Comparison of ENCODE assay signal across 1 cellular context in the genomic region with DNA sequence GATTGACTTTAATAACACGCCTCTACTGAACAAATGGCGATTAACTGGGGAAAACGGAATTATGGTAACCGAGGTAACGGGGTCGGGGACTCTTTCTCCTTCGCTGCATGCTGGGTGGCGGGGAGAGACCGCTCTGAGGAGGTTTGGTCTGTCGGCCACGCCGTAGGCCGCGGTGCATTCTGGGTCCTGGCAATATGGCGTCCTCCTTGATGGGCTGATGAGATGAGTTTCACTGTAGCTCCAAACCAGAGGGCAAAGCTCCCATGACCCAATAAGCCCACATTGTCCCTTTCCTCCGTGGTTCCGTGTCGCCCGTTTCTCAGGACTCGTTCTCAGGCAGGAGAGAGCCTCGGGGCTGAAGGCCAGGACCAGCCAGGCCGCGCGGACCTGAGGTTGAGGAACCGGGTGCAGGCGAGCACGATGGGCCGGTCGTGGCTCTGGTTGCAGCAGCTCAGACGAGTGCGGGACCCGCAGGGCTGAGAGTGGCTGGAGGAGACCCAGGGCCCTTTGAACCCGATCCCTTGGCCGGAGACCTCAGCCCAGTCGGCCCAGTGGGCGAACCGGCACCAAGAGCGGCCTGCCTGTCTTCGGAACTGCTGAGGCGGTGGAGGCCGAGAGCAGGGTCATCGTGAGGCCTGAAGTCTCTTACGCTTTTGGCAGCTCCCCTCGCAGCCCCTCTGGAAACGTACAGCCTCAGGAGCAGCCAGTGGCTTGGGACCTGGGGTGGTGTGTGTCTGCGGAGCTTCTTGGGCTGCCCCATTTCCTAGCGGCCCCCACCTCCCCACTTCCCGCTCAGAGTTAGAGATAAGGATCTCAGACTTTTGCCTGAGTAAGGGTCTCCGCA.
TF ChIP-seq lines count a peak whose summit lies in the region.

A gene with protein sequence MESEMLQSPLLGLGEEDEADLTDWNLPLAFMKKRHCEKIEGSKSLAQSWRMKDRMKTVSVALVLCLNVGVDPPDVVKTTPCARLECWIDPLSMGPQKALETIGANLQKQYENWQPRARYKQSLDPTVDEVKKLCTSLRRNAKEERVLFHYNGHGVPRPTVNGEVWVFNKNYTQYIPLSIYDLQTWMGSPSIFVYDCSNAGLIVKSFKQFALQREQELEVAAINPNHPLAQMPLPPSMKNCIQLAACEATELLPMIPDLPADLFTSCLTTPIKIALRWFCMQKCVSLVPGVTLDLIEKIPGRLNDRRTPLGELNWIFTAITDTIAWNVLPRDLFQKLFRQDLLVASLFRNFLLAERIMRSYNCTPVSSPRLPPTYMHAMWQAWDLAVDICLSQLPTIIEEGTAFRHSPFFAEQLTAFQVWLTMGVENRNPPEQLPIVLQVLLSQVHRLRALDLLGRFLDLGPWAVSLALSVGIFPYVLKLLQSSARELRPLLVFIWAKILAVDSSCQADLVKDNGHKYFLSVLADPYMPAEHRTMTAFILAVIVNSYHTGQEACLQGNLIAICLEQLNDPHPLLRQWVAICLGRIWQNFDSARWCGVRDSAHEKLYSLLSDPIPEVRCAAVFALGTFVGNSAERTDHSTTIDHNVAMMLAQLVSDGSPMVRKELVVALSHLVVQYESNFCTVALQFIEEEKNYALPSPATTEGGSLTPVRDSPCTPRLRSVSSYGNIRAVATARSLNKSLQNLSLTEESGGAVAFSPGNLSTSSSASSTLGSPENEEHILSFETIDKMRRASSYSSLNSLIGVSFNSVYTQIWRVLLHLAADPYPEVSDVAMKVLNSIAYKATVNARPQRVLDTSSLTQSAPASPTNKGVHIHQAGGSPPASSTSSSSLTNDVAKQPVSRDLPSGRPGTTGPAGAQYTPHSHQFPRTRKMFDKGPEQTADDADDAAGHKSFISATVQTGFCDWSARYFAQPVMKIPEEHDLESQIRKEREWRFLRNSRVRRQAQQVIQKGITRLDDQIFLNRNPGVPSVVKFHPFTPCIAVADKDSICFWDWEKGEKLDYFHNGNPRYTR (N-terminal part only) (plus strand): TSS at position 184 of the 844 bp plus-strand sequence. CDS start 792 bp downstream, outside the sequence.

TF ChIP-seq in HepG2, 621 proteins besides CTCF, POLR2A, EP300 and RAD21 (continued from another document and continues in another):
- TF ChIP-seq, protein P1, sequence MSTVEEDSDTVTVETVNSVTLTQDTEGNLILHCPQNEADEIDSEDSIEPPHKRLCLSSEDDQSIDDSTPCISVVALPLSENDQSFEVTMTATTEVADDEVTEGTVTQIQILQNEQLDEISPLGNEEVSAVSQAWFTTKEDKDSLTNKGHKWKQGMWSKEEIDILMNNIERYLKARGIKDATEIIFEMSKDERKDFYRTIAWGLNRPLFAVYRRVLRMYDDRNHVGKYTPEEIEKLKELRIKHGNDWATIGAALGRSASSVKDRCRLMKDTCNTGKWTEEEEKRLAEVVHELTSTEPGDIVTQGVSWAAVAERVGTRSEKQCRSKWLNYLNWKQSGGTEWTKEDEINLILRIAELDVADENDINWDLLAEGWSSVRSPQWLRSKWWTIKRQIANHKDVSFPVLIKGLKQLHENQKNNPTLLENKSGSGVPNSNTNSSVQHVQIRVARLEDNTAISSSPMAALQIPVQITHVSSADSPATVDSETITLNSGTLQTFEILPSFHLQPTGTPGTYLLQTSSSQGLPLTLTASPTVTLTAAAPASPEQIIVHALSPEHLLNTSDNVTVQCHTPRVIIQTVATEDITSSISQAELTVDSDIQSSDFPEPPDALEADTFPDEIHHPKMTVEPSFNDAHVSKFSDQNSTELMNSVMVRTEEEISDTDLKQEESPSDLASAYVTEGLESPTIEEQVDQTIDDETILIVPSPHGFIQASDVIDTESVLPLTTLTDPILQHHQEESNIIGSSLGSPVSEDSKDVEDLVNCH (CRISPR knock-in tag; IDR thresholded peaks at IDR 0.05) = 0 out of 2 replicates have a peak, but pooled peaks have one; percentile 41
- TF ChIP-seq ZSCAN22 (CRISPR knock-in tag; IDR thresholded peaks at IDR 0.05) (no peak), ZBTB8A (CRISPR knock-in tag; IDR thresholded peaks at IDR 0.05; ENCODE audit: borderline replicate concordance, low read depth) (no peak; the same call in 1 of the 2 replicates), RNF2 (conservative IDR thresholded peaks at IDR 0.05; ENCODE audit: low read depth) (peak; percentile 96), U2AF1 (optimal IDR thresholded peaks at IDR 0.05; ENCODE audit: low read depth, low read length) (no peak), ZNF563 (CRISPR knock-in tag; IDR thresholded peaks at IDR 0.05) (peak; percentile 88), ZNF557 (CRISPR knock-in tag; IDR thresholded peaks at IDR 0.05) (peak; percentile 90; the same call in 1 of the 2 replicates), ZNF207 (IDR thresholded peaks at IDR 0.05; ENCODE audit: borderline replicate concordance) (no peak), CCDC6 (CRISPR knock-in tag; IDR thresholded peaks at IDR 0.05) (peak; percentile 24; the same call in 1 of the 2 replicates), SIX4 (CRISPR knock-in tag; IDR thresholded peaks at IDR 0.05) (peak; percentile 61; the same call in 1 of the 2 replicates), ZNF432 (CRISPR knock-in tag; IDR thresholded peaks at IDR 0.05; ENCODE audit: borderline replicate concordance) (peak; percentile 81; the same call in 1 of the 2 replicates), REPIN1 (CRISPR knock-in tag; IDR thresholded peaks at IDR 0.05; ENCODE audit: borderline replicate concordance, low read depth) (peak; percentile 81; the same call in 1 of the 2 replicates), ZNF550 (CRISPR knock-in tag; IDR thresholded peaks at IDR 0.05; ENCODE audit: borderline replicate concordance) (peak; percentile 90), ATM (IDR thresholded peaks at IDR 0.05; ENCODE audit: borderline replicate concordance) (no peak), HOXA9 (CRISPR knock-in tag; IDR thresholded peaks at IDR 0.05; ENCODE audit: borderline replicate concordance) (0 out of 2 replicates have a peak, but pooled peaks have one; percentile 51), TEAD3 (CRISPR knock-in tag; optimal IDR thresholded peaks at IDR 0.05; ENCODE audit: borderline replicate concordance) (peak; percentile 89), HDAC1 (CRISPR knock-in tag; IDR thresholded peaks at IDR 0.05) (peak; percentile 98), SNRNP70 (IDR thresholded peaks at IDR 0.05; ENCODE audit: low read depth, low read length) (no peak), RFXANK (CRISPR knock-in tag; IDR thresholded peaks at IDR 0.05) (no peak), STAG1 (CRISPR knock-in tag; IDR thresholded peaks at IDR 0.05) (0 out of 2 replicates have a peak, but pooled peaks have one; percentile 11), ZNF780A (CRISPR knock-in tag; IDR thresholded peaks at IDR 0.05) (no peak; the same call in 1 of the 2 replicates), PAWR (CRISPR knock-in tag; IDR thresholded peaks at IDR 0.05; ENCODE audit: borderline replicate concordance) (no peak)
- TF ChIP-seq, protein P2, sequence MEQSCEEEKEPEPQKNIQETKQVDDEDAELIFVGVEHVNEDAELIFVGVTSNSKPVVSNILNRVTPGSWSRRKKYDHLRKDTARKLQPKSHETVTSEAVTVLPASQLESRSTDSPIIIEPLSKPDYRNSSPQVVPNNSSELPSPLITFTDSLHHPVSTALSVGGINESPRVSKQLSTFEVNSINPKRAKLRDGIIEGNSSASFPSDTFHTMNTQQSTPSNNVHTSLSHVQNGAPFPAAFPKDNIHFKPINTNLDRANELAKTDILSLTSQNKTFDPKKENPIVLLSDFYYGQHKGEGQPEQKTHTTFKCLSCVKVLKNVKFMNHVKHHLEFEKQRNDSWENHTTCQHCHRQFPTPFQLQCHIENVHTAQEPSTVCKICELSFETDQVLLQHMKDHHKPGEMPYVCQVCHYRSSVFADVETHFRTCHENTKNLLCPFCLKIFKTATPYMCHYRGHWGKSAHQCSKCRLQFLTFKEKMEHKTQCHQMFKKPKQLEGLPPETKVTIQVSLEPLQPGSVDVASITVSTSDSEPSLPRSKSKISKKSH (CRISPR knock-in tag; IDR thresholded peaks at IDR 0.05; ENCODE audit: borderline replicate concordance) = peak; percentile 92
- TF ChIP-seq, protein P3, sequence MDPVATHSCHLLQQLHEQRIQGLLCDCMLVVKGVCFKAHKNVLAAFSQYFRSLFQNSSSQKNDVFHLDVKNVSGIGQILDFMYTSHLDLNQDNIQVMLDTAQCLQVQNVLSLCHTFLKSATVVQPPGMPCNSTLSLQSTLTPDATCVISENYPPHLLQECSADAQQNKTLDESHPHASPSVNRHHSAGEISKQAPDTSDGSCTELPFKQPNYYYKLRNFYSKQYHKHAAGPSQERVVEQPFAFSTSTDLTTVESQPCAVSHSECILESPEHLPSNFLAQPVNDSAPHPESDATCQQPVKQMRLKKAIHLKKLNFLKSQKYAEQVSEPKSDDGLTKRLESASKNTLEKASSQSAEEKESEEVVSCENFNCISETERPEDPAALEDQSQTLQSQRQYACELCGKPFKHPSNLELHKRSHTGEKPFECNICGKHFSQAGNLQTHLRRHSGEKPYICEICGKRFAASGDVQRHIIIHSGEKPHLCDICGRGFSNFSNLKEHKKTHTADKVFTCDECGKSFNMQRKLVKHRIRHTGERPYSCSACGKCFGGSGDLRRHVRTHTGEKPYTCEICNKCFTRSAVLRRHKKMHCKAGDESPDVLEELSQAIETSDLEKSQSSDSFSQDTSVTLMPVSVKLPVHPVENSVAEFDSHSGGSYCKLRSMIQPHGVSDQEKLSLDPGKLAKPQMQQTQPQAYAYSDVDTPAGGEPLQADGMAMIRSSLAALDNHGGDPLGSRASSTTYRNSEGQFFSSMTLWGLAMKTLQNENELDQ (CRISPR knock-in tag; IDR thresholded peaks at IDR 0.05; ENCODE audit: borderline replicate concordance) = peak; percentile 96; the same call in 1 of the 2 replicates
- TF ChIP-seq, protein P4, sequence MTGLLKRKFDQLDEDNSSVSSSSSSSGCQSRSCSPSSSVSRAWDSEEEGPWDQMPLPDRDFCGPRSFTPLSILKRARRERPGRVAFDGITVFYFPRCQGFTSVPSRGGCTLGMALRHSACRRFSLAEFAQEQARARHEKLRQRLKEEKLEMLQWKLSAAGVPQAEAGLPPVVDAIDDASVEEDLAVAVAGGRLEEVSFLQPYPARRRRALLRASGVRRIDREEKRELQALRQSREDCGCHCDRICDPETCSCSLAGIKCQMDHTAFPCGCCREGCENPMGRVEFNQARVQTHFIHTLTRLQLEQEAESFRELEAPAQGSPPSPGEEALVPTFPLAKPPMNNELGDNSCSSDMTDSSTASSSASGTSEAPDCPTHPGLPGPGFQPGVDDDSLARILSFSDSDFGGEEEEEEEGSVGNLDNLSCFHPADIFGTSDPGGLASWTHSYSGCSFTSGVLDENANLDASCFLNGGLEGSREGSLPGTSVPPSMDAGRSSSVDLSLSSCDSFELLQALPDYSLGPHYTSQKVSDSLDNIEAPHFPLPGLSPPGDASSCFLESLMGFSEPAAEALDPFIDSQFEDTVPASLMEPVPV (CRISPR knock-in tag; IDR thresholded peaks at IDR 0.05) = peak; percentile 54
- TF ChIP-seq, protein P5, sequence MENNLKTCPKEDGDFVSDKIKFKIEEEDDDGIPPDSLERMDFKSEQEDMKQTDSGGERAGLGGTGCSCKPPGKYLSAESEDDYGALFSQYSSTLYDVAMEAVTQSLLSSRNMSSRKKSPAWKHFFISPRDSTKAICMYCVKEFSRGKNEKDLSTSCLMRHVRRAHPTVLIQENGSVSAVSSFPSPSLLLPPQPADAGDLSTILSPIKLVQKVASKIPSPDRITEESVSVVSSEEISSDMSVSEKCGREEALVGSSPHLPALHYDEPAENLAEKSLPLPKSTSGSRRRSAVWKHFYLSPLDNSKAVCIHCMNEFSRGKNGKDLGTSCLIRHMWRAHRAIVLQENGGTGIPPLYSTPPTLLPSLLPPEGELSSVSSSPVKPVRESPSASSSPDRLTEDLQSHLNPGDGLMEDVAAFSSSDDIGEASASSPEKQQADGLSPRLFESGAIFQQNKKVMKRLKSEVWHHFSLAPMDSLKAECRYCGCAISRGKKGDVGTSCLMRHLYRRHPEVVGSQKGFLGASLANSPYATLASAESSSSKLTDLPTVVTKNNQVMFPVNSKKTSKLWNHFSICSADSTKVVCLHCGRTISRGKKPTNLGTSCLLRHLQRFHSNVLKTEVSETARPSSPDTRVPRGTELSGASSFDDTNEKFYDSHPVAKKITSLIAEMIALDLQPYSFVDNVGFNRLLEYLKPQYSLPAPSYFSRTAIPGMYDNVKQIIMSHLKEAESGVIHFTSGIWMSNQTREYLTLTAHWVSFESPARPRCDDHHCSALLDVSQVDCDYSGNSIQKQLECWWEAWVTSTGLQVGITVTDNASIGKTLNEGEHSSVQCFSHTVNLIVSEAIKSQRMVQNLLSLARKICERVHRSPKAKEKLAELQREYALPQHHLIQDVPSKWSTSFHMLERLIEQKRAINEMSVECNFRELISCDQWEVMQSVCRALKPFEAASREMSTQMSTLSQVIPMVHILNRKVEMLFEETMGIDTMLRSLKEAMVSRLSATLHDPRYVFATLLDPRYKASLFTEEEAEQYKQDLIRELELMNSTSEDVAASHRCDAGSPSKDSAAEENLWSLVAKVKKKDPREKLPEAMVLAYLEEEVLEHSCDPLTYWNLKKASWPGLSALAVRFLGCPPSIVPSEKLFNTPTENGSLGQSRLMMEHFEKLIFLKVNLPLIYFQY (CRISPR knock-in tag; IDR thresholded peaks at IDR 0.05; ENCODE audit: borderline replicate concordance) = peak; percentile 80; the same call in 1 of the 2 replicates
- TF ChIP-seq, protein P6, sequence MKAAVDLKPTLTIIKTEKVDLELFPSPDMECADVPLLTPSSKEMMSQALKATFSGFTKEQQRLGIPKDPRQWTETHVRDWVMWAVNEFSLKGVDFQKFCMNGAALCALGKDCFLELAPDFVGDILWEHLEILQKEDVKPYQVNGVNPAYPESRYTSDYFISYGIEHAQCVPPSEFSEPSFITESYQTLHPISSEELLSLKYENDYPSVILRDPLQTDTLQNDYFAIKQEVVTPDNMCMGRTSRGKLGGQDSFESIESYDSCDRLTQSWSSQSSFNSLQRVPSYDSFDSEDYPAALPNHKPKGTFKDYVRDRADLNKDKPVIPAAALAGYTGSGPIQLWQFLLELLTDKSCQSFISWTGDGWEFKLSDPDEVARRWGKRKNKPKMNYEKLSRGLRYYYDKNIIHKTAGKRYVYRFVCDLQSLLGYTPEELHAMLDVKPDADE (CRISPR knock-in tag; IDR thresholded peaks at IDR 0.05) = 0 out of 2 replicates have a peak, but pooled peaks have one; percentile 54
- TF ChIP-seq, protein P7, sequence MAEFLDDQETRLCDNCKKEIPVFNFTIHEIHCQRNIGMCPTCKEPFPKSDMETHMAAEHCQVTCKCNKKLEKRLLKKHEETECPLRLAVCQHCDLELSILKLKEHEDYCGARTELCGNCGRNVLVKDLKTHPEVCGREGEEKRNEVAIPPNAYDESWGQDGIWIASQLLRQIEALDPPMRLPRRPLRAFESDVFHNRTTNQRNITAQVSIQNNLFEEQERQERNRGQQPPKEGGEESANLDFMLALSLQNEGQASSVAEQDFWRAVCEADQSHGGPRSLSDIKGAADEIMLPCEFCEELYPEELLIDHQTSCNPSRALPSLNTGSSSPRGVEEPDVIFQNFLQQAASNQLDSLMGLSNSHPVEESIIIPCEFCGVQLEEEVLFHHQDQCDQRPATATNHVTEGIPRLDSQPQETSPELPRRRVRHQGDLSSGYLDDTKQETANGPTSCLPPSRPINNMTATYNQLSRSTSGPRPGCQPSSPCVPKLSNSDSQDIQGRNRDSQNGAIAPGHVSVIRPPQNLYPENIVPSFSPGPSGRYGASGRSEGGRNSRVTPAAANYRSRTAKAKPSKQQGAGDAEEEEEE (CRISPR knock-in tag; IDR thresholded peaks at IDR 0.05; ENCODE audit: borderline replicate concordance) = 0 out of 2 replicates have a peak, but pooled peaks have one; percentile 78
- TF ChIP-seq, protein P8, sequence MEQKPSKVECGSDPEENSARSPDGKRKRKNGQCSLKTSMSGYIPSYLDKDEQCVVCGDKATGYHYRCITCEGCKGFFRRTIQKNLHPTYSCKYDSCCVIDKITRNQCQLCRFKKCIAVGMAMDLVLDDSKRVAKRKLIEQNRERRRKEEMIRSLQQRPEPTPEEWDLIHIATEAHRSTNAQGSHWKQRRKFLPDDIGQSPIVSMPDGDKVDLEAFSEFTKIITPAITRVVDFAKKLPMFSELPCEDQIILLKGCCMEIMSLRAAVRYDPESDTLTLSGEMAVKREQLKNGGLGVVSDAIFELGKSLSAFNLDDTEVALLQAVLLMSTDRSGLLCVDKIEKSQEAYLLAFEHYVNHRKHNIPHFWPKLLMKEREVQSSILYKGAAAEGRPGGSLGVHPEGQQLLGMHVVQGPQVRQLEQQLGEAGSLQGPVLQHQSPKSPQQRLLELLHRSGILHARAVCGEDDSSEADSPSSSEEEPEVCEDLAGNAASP (CRISPR knock-in tag; IDR thresholded peaks at IDR 0.05; ENCODE audit: borderline replicate concordance) = peak; percentile 86
